ENCODE assay signal across 15 cellular contexts in genomic region chr2:240477916-240478315, GRCh38.
"Had no signal": no experiment of that assay in that cellular context is flagged by ENCODE, and none has a peak within 500 bp of the region (broad histone marks: within the 10 kb centered on the region; RNA-seq: fewer than 3 reads in every experiment).

No MANE protein-coding gene starts in this region.

- ATAC-seq: activated T-helper 17 cell treated with anti-CD3 and anti-CD28 coated beads, Interleukin-2, amount 50 U/mL, for 72 hours had no signal

- H3K36me3 ChIP-seq: esophagus squamous epithelium had no signal

- DNase-seq: activated CD4-positive, alpha-beta T cell treated with anti-CD3 and anti-CD28 coated beads, Interleukin-2, amount 50 U/mL, for 1 hour; activated CD4-positive, CD25-positive, alpha-beta regulatory T cell treated with anti-CD3 and anti-CD28 coated beads, Interleukin-2, amount 50 U/mL, for 72 hours; activated naive CD4-positive, alpha-beta T cell; activated naive CD8-positive, alpha-beta T cell treated with anti-CD3 and anti-CD28 coated beads for 36 hours; activated T-cell treated with anti-CD3 and anti-CD28 coated beads for 4 hours; amniotic stem cell; effector CD8-positive, alpha-beta T cell; esophagus squamous epithelium; midbrain; stimulated activated naive CD4-positive, alpha-beta T cell treated with Interleukin-2 at 50 U/mL for 16 hours; tibial artery had no signal

- H3K27me3 Mint-ChIP-seq: activated naive CD8-positive, alpha-beta T cell treated with anti-CD3 and anti-CD28 coated beads for 36 hours; activated T-helper 17 cell treated with anti-CD3 and anti-CD28 coated beads, Interleukin-2, amount 50 U/mL, for 72 hours; dendritic cell treated with granulocyte-macrophage colony-stimulating factor and Interleukin-4, amounts not matched to agents 40 ng/mL and 50 ng/mL, for 4 days had no signal

- H3K27me3 ChIP-seq: esophagus squamous epithelium, tibial artery had no signal

- H3K4me3 Mint-ChIP-seq: activated naive CD8-positive, alpha-beta T cell treated with anti-CD3 and anti-CD28 coated beads for 36 hours; activated T-helper 17 cell treated with anti-CD3 and anti-CD28 coated beads, Interleukin-2, amount 50 U/mL, for 72 hours; dendritic cell treated with granulocyte-macrophage colony-stimulating factor and Interleukin-4, amounts not matched to agents 40 ng/mL and 50 ng/mL, for 4 days; nephron; T-helper 1 cell treated with Interleukin-12 subunit alpha and Interleukin-12 subunit beta and Interleukin-4 antibody, amounts not matched to agents 30 μg/mL and 1 μg/mL, for 36 hours had no signal

- H3K27ac ChIP-seq: esophagus squamous epithelium, tibial artery had no signal

- H3K4me3 ChIP-seq: esophagus squamous epithelium, tibial artery had no signal

- H3K4me1 Mint-ChIP-seq: activated naive CD8-positive, alpha-beta T cell treated with anti-CD3 and anti-CD28 coated beads for 36 hours; activated T-helper 17 cell treated with anti-CD3 and anti-CD28 coated beads, Interleukin-2, amount 50 U/mL, for 72 hours; nephron had no signal

- H3K27ac Mint-ChIP-seq: activated naive CD8-positive, alpha-beta T cell treated with anti-CD3 and anti-CD28 coated beads for 36 hours; activated T-helper 17 cell treated with anti-CD3 and anti-CD28 coated beads, Interleukin-2, amount 50 U/mL, for 72 hours; dendritic cell treated with granulocyte-macrophage colony-stimulating factor and Interleukin-4, amounts not matched to agents 40 ng/mL and 50 ng/mL, for 4 days; nephron; T-helper 1 cell treated with Interleukin-12 subunit alpha and Interleukin-12 subunit beta and Interleukin-4 antibody, amounts not matched to agents 30 μg/mL and 1 μg/mL, for 36 hours had no signal

- H3K4me1 ChIP-seq: esophagus squamous epithelium, tibial artery had no signal
